ENCODE assay signal across 20 cellular contexts in the genomic region with DNA sequence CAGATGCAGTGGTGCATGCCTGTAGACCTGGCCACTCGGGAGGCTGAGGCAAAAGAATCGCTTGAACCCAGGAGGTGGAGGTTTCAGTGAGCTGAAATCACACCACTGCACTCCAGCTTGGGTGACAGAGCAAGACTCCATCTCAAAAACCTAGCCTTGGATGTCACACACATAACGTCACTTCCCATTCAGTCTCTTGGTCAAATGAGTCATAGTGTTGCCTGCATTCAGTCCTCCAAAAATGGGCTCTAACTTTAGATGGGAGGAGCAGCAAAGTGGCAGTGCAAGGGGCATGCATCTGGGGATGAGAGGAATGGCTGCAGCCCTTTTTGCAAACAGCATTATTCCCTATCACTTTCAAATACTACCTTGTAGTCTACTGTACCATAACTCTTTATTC.
"Had no signal": no experiment of that assay in that cellular context is flagged by ENCODE, and none has a peak within 500 bp of the region (broad histone marks: within the 10 kb centered on the region; RNA-seq: fewer than 3 reads in every experiment).

No MANE protein-coding gene starts in this region.

- H3K27me3 Mint-ChIP-seq: activated CD4-positive, alpha-beta T cell treated with anti-CD3 and anti-CD28 coated beads, Interleukin-2, amount 10 ng/mL, durations not matched to agents 24 days and 14 days had no signal

- H3K27ac Mint-ChIP-seq: activated CD4-positive, alpha-beta T cell treated with anti-CD3 and anti-CD28 coated beads, Interleukin-2, amount 10 ng/mL, durations not matched to agents 24 days and 14 days; activated naive CD8-positive, alpha-beta T cell treated with anti-CD3 and anti-CD28 coated beads, Interleukin-2, amount 50 U/mL, for 24 hours; activated T-helper 1 cell treated with anti-CD3 and anti-CD28 coated beads, Interleukin-12 subunit alpha, Interleukin-12 subunit beta, Interleukin-2, Interleukin-4 antibody, amounts not matched to agents 30 ng/mL and 10 ng/mL and 1 ng/mL, durations not matched to agents 14 hours and 24 hours and 36 hours; endodermal cell had no signal

- H3K36me3 Mint-ChIP-seq: naive thymus-derived CD4-positive, alpha-beta T cell had no signal

- DNase-seq: activated CD4-positive, alpha-beta T cell treated with anti-CD3 and anti-CD28 coated beads, Interleukin-2, amount 10 ng/mL, durations not matched to agents 24 days and 14 days; activated CD4-positive, CD25-positive, alpha-beta regulatory T cell; activated naive CD4-positive, alpha-beta T cell; activated naive CD8-positive, alpha-beta T cell treated with anti-CD3 and anti-CD28 coated beads, Interleukin-2, amount 50 U/mL, for 24 hours; aorta; dorsolateral prefrontal cortex; endodermal cell; erythroblast; heart right ventricle; left cardiac atrium; lower lobe of right lung; naive thymus-derived CD4-positive, alpha-beta T cell; pancreas; spleen; stomach; T-helper 2 cell had no signal

- H3K4me1 ChIP-seq: heart right ventricle, pancreas, spleen had no signal

- H3K4me1 Mint-ChIP-seq: activated CD4-positive, alpha-beta T cell treated with anti-CD3 and anti-CD28 coated beads, Interleukin-2, amount 10 ng/mL, durations not matched to agents 24 days and 14 days; activated naive CD8-positive, alpha-beta T cell treated with anti-CD3 and anti-CD28 coated beads, Interleukin-2, amount 50 U/mL, for 24 hours; endodermal cell; naive thymus-derived CD4-positive, alpha-beta T cell had no signal

- H3K27me3 ChIP-seq: cardiac muscle cell, pancreas, stomach had no signal

- H3K27ac ChIP-seq: cardiac muscle cell, dorsolateral prefrontal cortex, gastroesophageal sphincter, heart right ventricle, lower lobe of right lung, pancreas, spleen, stomach had no signal

- ATAC-seq: activated naive CD8-positive, alpha-beta T cell treated with anti-CD3 and anti-CD28 coated beads, Interleukin-2, amount 50 U/mL, for 24 hours; gastroesophageal sphincter; heart right ventricle; left cardiac atrium; lower lobe of right lung; naive thymus-derived CD4-positive, alpha-beta T cell; pancreas; sciatic nerve had no signal

- H3K36me3 ChIP-seq: cardiac muscle cell, gastroesophageal sphincter, heart right ventricle, lower lobe of right lung, pancreas, spleen, stomach had no signal

- H3K9me3 ChIP-seq: gastroesophageal sphincter, heart right ventricle, lower lobe of right lung, pancreas, spleen, stomach had no signal

- H3K4me3 Mint-ChIP-seq: activated CD4-positive, alpha-beta T cell treated with anti-CD3 and anti-CD28 coated beads, Interleukin-2, amount 10 ng/mL, durations not matched to agents 24 days and 14 days; activated naive CD8-positive, alpha-beta T cell treated with anti-CD3 and anti-CD28 coated beads, Interleukin-2, amount 50 U/mL, for 24 hours; activated T-helper 1 cell treated with anti-CD3 and anti-CD28 coated beads, Interleukin-12 subunit alpha, Interleukin-12 subunit beta, Interleukin-2, Interleukin-4 antibody, amounts not matched to agents 30 ng/mL and 10 ng/mL and 1 ng/mL, durations not matched to agents 14 hours and 24 hours and 36 hours; endodermal cell; naive thymus-derived CD4-positive, alpha-beta T cell had no signal

- H3K9me3 Mint-ChIP-seq: activated CD4-positive, alpha-beta T cell treated with anti-CD3 and anti-CD28 coated beads, Interleukin-2, amount 10 ng/mL, durations not matched to agents 24 days and 14 days; activated naive CD8-positive, alpha-beta T cell treated with anti-CD3 and anti-CD28 coated beads, Interleukin-2, amount 50 U/mL, for 24 hours; activated T-helper 1 cell treated with anti-CD3 and anti-CD28 coated beads, Interleukin-12 subunit alpha, Interleukin-12 subunit beta, Interleukin-2, Interleukin-4 antibody, amounts not matched to agents 30 ng/mL and 10 ng/mL and 1 ng/mL, durations not matched to agents 14 hours and 24 hours and 36 hours; endodermal cell had no signal

- H3K4me3 ChIP-seq: cardiac muscle cell, dorsolateral prefrontal cortex, gastroesophageal sphincter, heart right ventricle, lower lobe of right lung, pancreas, spleen, stomach had no signal
